16 cellular contexts compared by ENCODE assay signal in the genomic region with DNA sequence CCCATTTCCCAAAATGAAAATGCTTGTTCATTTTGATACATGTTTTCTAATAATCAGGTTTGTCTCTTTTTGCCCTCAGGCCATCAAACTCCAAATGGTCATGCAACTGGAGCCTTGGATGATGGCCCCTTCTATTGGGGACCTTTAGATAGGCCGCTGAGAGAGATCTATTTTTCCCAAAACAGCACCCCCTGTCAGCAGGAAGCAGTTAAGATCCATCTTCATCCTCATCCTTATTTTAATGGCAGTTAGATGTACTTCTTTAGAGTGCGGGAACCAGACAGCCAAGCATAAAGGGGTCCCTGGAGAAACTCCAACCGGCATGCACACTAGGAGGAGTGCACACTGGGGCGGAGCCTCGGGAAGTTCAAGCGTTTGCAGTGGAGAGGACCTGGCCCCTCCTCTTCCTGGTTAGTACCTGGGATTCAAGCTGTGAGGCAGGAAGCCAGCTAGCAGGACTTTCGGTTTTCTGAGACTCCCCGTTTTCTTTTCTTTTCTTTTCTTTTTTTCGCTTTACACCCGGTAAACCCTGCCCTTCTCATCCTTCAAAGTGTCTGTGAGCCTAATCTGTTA. TPM values are rescaled to one million over a fixed set of nuclear protein-coding genes. Genes with fewer than 3 reads are reported as not detected.
DNase-seq lines count a peak whose midpoint lies in the region; ATAC-seq and TF ChIP-seq lines count a peak whose summit lies in the region.
"Had no signal": no experiment of that assay in that cellular context is flagged by ENCODE, and none has a peak within 500 bp of the region (broad histone marks: within the 10 kb centered on the region; RNA-seq: fewer than 3 reads in every experiment).

No MANE protein-coding gene starts in this region.

- WGBS in iPS DF 6.9 (ENCODE audit: insufficient coverage, insufficient read length): no CpG with 5 or more reads among the region's 10 CpGs

- DNase-seq in A673 (ENCODE audit: low spot score) (peak; percentile 67), H4 (ENCODE audit: low spot score) (peak; percentile 66), PC-9 (no peak), iPS DF 6.9 (ENCODE audit: low read depth, low spot score) (peak; percentile 20), Karpas-422 (no peak), occipital lobe (lab: John Stamatoyannopoulos, UW) (no peak), nephron progenitor cell (no peak)
- DNase-seq: activated CD4-positive, CD25-positive, alpha-beta regulatory T cell; activated naive CD4-positive, alpha-beta T cell; CD8-positive, alpha-beta T cell; NCI-H1436; thyroid gland had no signal

- H3K36me3 ChIP-seq in A673 (ENCODE audit: insufficient read depth, low read length, poor library complexity, severe bottlenecking): no peaks in the 10 kb centered on the region
- H3K36me3 ChIP-seq in PC-9 (ENCODE audit: low read depth): no peaks in the 10 kb centered on the region
- H3K36me3 ChIP-seq in iPS DF 6.9 (ENCODE audit: control insufficient read depth, insufficient read depth, low read length): no peaks in the 10 kb centered on the region
- H3K36me3 ChIP-seq in Karpas-422 (ENCODE audit: insufficient read depth, low read length): no peaks in the 10 kb centered on the region
- H3K36me3 ChIP-seq: thyroid gland had no signal

- H4K20me1 ChIP-seq in PC-9 (ENCODE audit: insufficient read depth) (no peaks in the 10 kb centered on the region), Karpas-422 (ENCODE audit: insufficient read depth, low read depth, low read length) (no peaks in the 10 kb centered on the region)

- intact Hi-C loops in A673 (cut with micrococcal nuclease; ENCODE audit: unreplicated experiment): loop anchor here (10.0 kb wide), 1 partner anchor 1221 kb away; no protein-coding TSS in a partner anchor
- intact Hi-C loops in PC-9 (cut with micrococcal nuclease; ENCODE audit: unreplicated experiment): loop anchor here (10.0 kb wide), 1 partner anchor 121 kb away; no protein-coding TSS in a partner anchor

- H3K79me2 ChIP-seq in PC-9 (ENCODE audit: low read depth) (no peaks in the 10 kb centered on the region), Karpas-422 (ENCODE audit: low read length) (no peaks in the 10 kb centered on the region)

- H3K4me1 ChIP-seq in A673 (ENCODE audit: insufficient read depth, low read length, poor library complexity, severe bottlenecking): peaks cover 5% of the 10 kb centered on the region
- H3K4me1 ChIP-seq in PC-9 (replicated peaks; ENCODE audit: insufficient read depth): no peaks in the 10 kb centered on the region
- no peaks in the 10 kb centered on the region for H3K4me1 ChIP-seq in iPS DF 6.9 (ENCODE audit: control insufficient read depth, insufficient read depth, low read length)
- peaks cover 4% of the 10 kb centered on the region; the same call in 1 of the 2 replicates for H3K4me1 ChIP-seq in Karpas-422 (ENCODE audit: low read length)
- H3K4me1 ChIP-seq: thyroid gland had no signal

- no peak overlapping the region for H3K4me3 Mint-ChIP-seq in nephron progenitor cell
- H3K4me3 Mint-ChIP-seq: CD8-positive, alpha-beta T cell; central memory CD8-positive, alpha-beta T cell had no signal

- H3K4me2 ChIP-seq in PC-9 (peak overlapping the region; percentile 43), Karpas-422 (ENCODE audit: low read depth, low read length, poor library complexity, severe bottlenecking) (no peak overlapping the region)

- H3K27ac ChIP-seq in A673 (ENCODE audit: low read depth, low read length, poor library complexity, severe bottlenecking) (no peak overlapping the region), PC-9 (no peak overlapping the region), iPS DF 6.9 (ENCODE audit: low read length) (no peak overlapping the region), Karpas-422 (ENCODE audit: low read length) (no peak overlapping the region)
- H3K27ac ChIP-seq: thyroid gland had no signal

- H3K9me3 ChIP-seq in A673 (ENCODE audit: low read depth, low read length, poor library complexity, severe bottlenecking) (no peaks in the 10 kb centered on the region), PC-9 (ENCODE audit: insufficient read depth, low read depth) (no peaks in the 10 kb centered on the region), iPS DF 6.9 (ENCODE audit: control insufficient read depth, insufficient read depth, low read length) (no peaks in the 10 kb centered on the region), Karpas-422 (ENCODE audit: low read length) (no peaks in the 10 kb centered on the region)
- H3K9me3 ChIP-seq: thyroid gland had no signal

- CTCF ChIA-PET in A673 (lab: Charles Lee): interaction anchor here (0.6 to 1.2 kb wide), 2 partner anchors 57 to 377 kb away, joined by 3 to 5 read pairs; no protein-coding TSS in a partner anchor
- CTCF ChIA-PET in PC-9 (lab: Charles Lee): interaction anchor here (0.6 to 0.8 kb wide), 2 partner anchors 89 to 346 kb away, joined by 3 read pairs; no protein-coding TSS in a partner anchor

- no peaks in the 10 kb centered on the region for H3K9me2 ChIP-seq in PC-9 (ENCODE audit: insufficient read depth)
- no peaks in the 10 kb centered on the region for H3K9me2 ChIP-seq in Karpas-422 (replicated peaks; ENCODE audit: insufficient read depth, low read length)

- peak overlapping the region; percentile 68; the same call in 1 of the 2 replicates for H2AFZ ChIP-seq in PC-9
- H2AFZ ChIP-seq in Karpas-422 (ENCODE audit: low read length): no peak overlapping the region

- no peaks in the 10 kb centered on the region for H3K36me3 Mint-ChIP-seq in nephron progenitor cell (ENCODE audit: low read depth)
- H3K36me3 Mint-ChIP-seq: CD8-positive, alpha-beta T cell had no signal

- peak overlapping the region; percentile 27 for H3K4me3 ChIP-seq in A673 (ENCODE audit: low read depth, low read length, poor library complexity, severe bottlenecking)
- no peak overlapping the region for H3K4me3 ChIP-seq in PC-9
- H3K4me3 ChIP-seq in iPS DF 6.9 (ENCODE audit: low read length): no peak overlapping the region
- H3K4me3 ChIP-seq in Karpas-422 (ENCODE audit: low read length): no peak overlapping the region
- H3K4me3 ChIP-seq: thyroid gland had no signal

- H3K27me3 ChIP-seq in A673 (replicated peaks; ENCODE audit: insufficient read depth, low read depth, low read length, poor library complexity): no peaks in the 10 kb centered on the region
- no peaks in the 10 kb centered on the region for H3K27me3 ChIP-seq in PC-9 (ENCODE audit: insufficient read depth, low read depth)
- H3K27me3 ChIP-seq in iPS DF 6.9 (ENCODE audit: control insufficient read depth, insufficient read depth, low read length): no peaks in the 10 kb centered on the region
- H3K27me3 ChIP-seq in Karpas-422 (ENCODE audit: low read length): no peaks in the 10 kb centered on the region
- H3K27me3 ChIP-seq: thyroid gland had no signal

- peaks cover 12% of the 10 kb centered on the region for H3K4me1 Mint-ChIP-seq in nephron progenitor cell
- H3K4me1 Mint-ChIP-seq: central memory CD8-positive, alpha-beta T cell had no signal

- BruUV-seq in A673 (replicated peaks; lab: Mats Ljungman, UMichigan) (no TSS peak), PC-9 (replicated peaks; lab: Mats Ljungman, UMichigan) (no TSS peak)

- H3K27ac Mint-ChIP-seq in nephron progenitor cell: no peak overlapping the region
- H3K27ac Mint-ChIP-seq: CD8-positive, alpha-beta T cell; progenitor cell of endocrine pancreas had no signal

- POLR2A ChIA-PET in A673 (lab: Charles Lee; ENCODE audit: low non-redundant PET): no interaction called here
- POLR2A ChIA-PET in PC-9 (lab: Charles Lee; ENCODE audit: unreplicated experiment): no interaction called here

- TF ChIP-seq CTCF in A673 (conservative IDR thresholded peaks at IDR 0.05; ENCODE audit: low read depth, low read length) (peak; percentile 50), PC-9 (conservative IDR thresholded peaks at IDR 0.05) (0 out of 2 replicates have a peak, but pooled peaks have one; percentile 29), nephron progenitor cell (IDR thresholded peaks at IDR 0.05) (no peak)

- no peak for ATAC-seq in HG03354 (IDR thresholded peaks at IDR 0.05; ENCODE audit: poor library complexity, severe bottlenecking, unreplicated experiment)
- ATAC-seq: CD8-positive, alpha-beta T cell; Right ventricle myocardium inferior had no signal

- peaks cover 6% of the 10 kb centered on the region for H3K27me3 Mint-ChIP-seq in nephron progenitor cell (ENCODE audit: low read depth, poor library complexity)
- H3K27me3 Mint-ChIP-seq: central memory CD8-positive, alpha-beta T cell; progenitor cell of endocrine pancreas had no signal

- no peaks in the 10 kb centered on the region for H3K9me3 Mint-ChIP-seq in nephron progenitor cell
- H3K9me3 Mint-ChIP-seq: CD8-positive, alpha-beta T cell; central memory CD8-positive, alpha-beta T cell had no signal

- no peak overlapping the region for H3K9ac ChIP-seq in Karpas-422 (ENCODE audit: low read length)

- H3F3A ChIP-seq in PC-9 (ENCODE audit: insufficient read depth, low read depth): no peaks in the 10 kb centered on the region

RNA-seq across cellular contexts. Expression of a gene that starts 31.9 kb away (rescaled TPM):
- total RNA-seq in A673 (2021) (not detected in 2 replicates), PC-9 (2021) (not detected in 2 replicates), occipital lobe (not detected)
- total RNA-seq in H4 (2014; rRNA removed; shearing (Covaris generic)): not detected in 2 replicates
- total RNA-seq in Karpas-422 (2014; rRNA removed; shearing (Covaris generic); ENCODE audit: low replicate concordance): not detected in 2 replicates
- total RNA-seq: CD8-positive, alpha-beta T cell; progenitor cell of endocrine pancreas; thyroid gland had no signal

Comparison
In these comparisons a context has a peak if more than half of its experiments do, and no peak if none do; other contexts are left out.
1. DNase-seq: peak in A673 (single experiment), H4 (single experiment) and iPS DF 6.9 (single experiment); none in PC-9 (0 of 2), Karpas-422 (single experiment), occipital lobe (single experiment) and nephron progenitor cell (single experiment).